Comparison of ENCODE assay signal across 20 cellular contexts in the genomic region with DNA sequence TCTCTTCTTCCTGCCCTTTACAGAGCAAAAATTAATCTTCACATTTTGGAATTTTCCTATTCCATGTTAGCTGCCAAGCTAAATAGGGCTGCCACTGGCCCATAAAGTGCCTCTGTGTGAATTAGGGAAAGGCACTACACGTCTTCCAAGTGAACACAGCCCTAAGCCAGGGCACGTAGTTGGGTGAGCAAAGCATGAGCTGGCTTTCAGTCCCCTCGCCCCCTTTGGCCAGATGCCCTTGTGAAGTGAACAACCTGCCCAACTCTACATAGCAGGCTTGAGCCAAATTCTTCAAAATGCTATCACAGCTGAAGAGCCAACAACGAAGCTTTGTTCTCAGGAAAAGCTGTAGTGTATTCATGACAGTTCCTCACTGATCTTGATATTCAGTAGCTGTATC.
DNase-seq lines count a peak whose midpoint lies in the region; ATAC-seq and TF ChIP-seq lines count a peak whose summit lies in the region.
"Had no signal": no experiment of that assay in that cellular context is flagged by ENCODE, and none has a peak within 500 bp of the region (broad histone marks: within the 10 kb centered on the region; RNA-seq: fewer than 3 reads in every experiment).

No MANE protein-coding gene starts in this region.

- TF ChIP-seq RAD21 in SK-N-SH (IDR thresholded peaks at IDR 0.05; ENCODE audit: low read length): no peak

- in situ Hi-C loops in ACHN (cut with HindIII; ENCODE audit: low pct_ligation_motif_present, low pct_unique_long_range_greater_than_20kb, low sequenced_read_pairs): no loop called here

- CTCF ChIA-PET in SK-N-SH (lab: Yijun Ruan, JAX): interaction anchor here (1.3 to 1.4 kb wide), 3 partner anchors 11 to 36 kb away, joined by 4 to 5 read pairs (median 4); no protein-coding TSS in a partner anchor

- H3K79me2 ChIP-seq in SK-N-SH (ENCODE audit: insufficient read depth): no peaks in the 10 kb centered on the region

- H3K9me3 ChIP-seq in SK-N-SH: no peaks in the 10 kb centered on the region
- no peaks in the 10 kb centered on the region for H3K9me3 ChIP-seq in neuronal stem cell (replicated peaks in 1 of 2; ENCODE audit: control insufficient read depth in 2 of 2, insufficient read depth in 1 of 2, low read depth in 1 of 2, low read length in 2 of 2)
- H3K9me3 ChIP-seq in colonic mucosa: no peaks in the 10 kb centered on the region
- H3K9me3 ChIP-seq in right lobe of liver: no peaks in the 10 kb centered on the region

- H3K36me3 ChIP-seq in SK-N-SH (replicated peaks in 1 of 2; ENCODE audit: control insufficient read depth in 1 of 2, insufficient read depth in 2 of 2, low read length in 1 of 2): no peaks in the 10 kb centered on the region
- H3K36me3 ChIP-seq in neuronal stem cell (replicated peaks in 1 of 2; ENCODE audit: control insufficient read depth in 2 of 2, insufficient read depth in 2 of 2, low read length in 2 of 2): no peaks in the 10 kb centered on the region
- H3K36me3 ChIP-seq in colonic mucosa: no peaks in the 10 kb centered on the region
- H3K36me3 ChIP-seq in right lobe of liver: no peaks in the 10 kb centered on the region
- H3K36me3 ChIP-seq: BLaER1 treated with 17β-estradiol and CSF1 and Interleukin-3, amounts not matched to agents 10 nM and 100 nM; neural progenitor cell; suprapubic skin had no signal

- TF ChIP-seq CTCF in SK-N-SH (IDR thresholded peaks at IDR 0.05) (no peak), foreskin fibroblast (IDR thresholded peaks at IDR 0.05; ENCODE audit: low read depth, low read length) (no peak), colonic mucosa (IDR thresholded peaks at IDR 0.05) (no peak), right lobe of liver (IDR thresholded peaks at IDR 0.05) (no peak)

- no peak overlapping the region for H3K4me2 ChIP-seq in SK-N-SH
- H3K4me2 ChIP-seq in neuronal stem cell (ENCODE audit: insufficient read depth, low read length, poor library complexity, severe bottlenecking): no peak overlapping the region
- H3K4me2 ChIP-seq: BLaER1 treated with 17β-estradiol and CSF1 and Interleukin-3, amounts not matched to agents 10 nM and 100 nM; neural progenitor cell had no signal

- TF ChIP-seq POLR2A in right lobe of liver (IDR thresholded peaks at IDR 0.05): no peak

- no peaks in the 10 kb centered on the region; a peak in 1 of 4 replicates for H3K4me1 ChIP-seq in SK-N-SH (ENCODE audit: control insufficient read depth in 1 of 2, insufficient read depth in 2 of 2, low read depth in 1 of 2, low read length in 1 of 2)
- H3K4me1 ChIP-seq in neuronal stem cell (ENCODE audit: control insufficient read depth in 2 of 2, insufficient read depth in 1 of 2, low read depth in 1 of 2, low read length in 2 of 2): peaks cover 0 to 2% of the 10 kb centered on the region in 2 donors
- H3K4me1 ChIP-seq in colonic mucosa: no peaks in the 10 kb centered on the region
- no peaks in the 10 kb centered on the region for H3K4me1 ChIP-seq in right lobe of liver
- H3K4me1 ChIP-seq: BLaER1 treated with 17β-estradiol and CSF1 and Interleukin-3, amounts not matched to agents 10 nM and 100 nM; neural progenitor cell; suprapubic skin had no signal

- no peak overlapping the region for H2BK5ac ChIP-seq in neuronal stem cell (ENCODE audit: low read length)

- no peak for TF ChIP-seq EP300 in SK-N-SH (IDR thresholded peaks at IDR 0.05; ENCODE audit: borderline replicate concordance in 1 of 2, low read depth in 1 of 2, low read length in 1 of 2)

- 22% methylated on average over 4 of the region's 4 CpGs for WGBS in SK-N-SH (ENCODE audit: low lambda C conversion rate)
- WGBS in neuronal stem cell (ENCODE audit: extremely low coverage in 2 of 2, insufficient read length in 2 of 2, insufficient replicate concordance in 1 of 2), 2 donors: no CpG with 5 or more reads among the region's 4 CpGs
- WGBS in right lobe of liver (ENCODE audit: insufficient coverage, low coverage, low lambda C conversion rate, missing lambda C conversion rate): 52% methylated on average over 4 of the region's 4 CpGs

- no peak overlapping the region for H2AFZ ChIP-seq in SK-N-SH (ENCODE audit: low read depth)
- no peak overlapping the region for H2AFZ ChIP-seq in neuronal stem cell (ENCODE audit: low read length)
- H2AFZ ChIP-seq: neural progenitor cell had no signal

- H3K79me1 ChIP-seq in neuronal stem cell (ENCODE audit: low read depth, low read length): no peaks in the 10 kb centered on the region

- no peak overlapping the region for H3K27ac ChIP-seq in SK-N-SH (ENCODE audit: low read depth in 2 of 2, low read length in 1 of 2)
- no peak overlapping the region for H3K27ac ChIP-seq in neuronal stem cell (replicated peaks; ENCODE audit: low read length)
- no peak overlapping the region for H3K27ac ChIP-seq in colonic mucosa
- no peak overlapping the region for H3K27ac ChIP-seq in right lobe of liver
- H3K27ac ChIP-seq: 22Rv1; BLaER1 treated with 17β-estradiol and CSF1 and Interleukin-3, amounts not matched to agents 10 nM and 100 nM; neural progenitor cell; suprapubic skin had no signal

- no peak overlapping the region for H3K9ac ChIP-seq in SK-N-SH
- H3K9ac ChIP-seq in neuronal stem cell (ENCODE audit: low read depth, low read length, poor library complexity): no peak overlapping the region
- no peak overlapping the region for H3K9ac ChIP-seq in colonic mucosa (ENCODE audit: low read depth in 2 of 2, low read length in 2 of 2)
- H3K9ac ChIP-seq: BLaER1 treated with 17β-estradiol and CSF1 and Interleukin-3, amounts not matched to agents 10 nM and 100 nM; neural progenitor cell had no signal

- no peaks in the 10 kb centered on the region for H4K20me1 ChIP-seq in SK-N-SH (ENCODE audit: insufficient read depth)
- H4K20me1 ChIP-seq: BLaER1 treated with 17β-estradiol and CSF1 and Interleukin-3, amounts not matched to agents 10 nM and 100 nM had no signal

- H3K14ac ChIP-seq in neuronal stem cell (ENCODE audit: low read length): no peak overlapping the region

- intact Hi-C loops in colonic mucosa (cut with DNase I): no loop called here
- intact Hi-C loops in right lobe of liver (cut with DNase I): no loop called here

- H2AK5ac ChIP-seq in neuronal stem cell (ENCODE audit: low read depth, low read length): no peak overlapping the region

- H3K9me2 ChIP-seq in SK-N-SH: no peaks in the 10 kb centered on the region

- no peak overlapping the region for H3K4me3 ChIP-seq in SK-N-SH (ENCODE audit: low read depth in 2 of 2, low read length in 1 of 2)
- H3K4me3 ChIP-seq in foreskin fibroblast (ENCODE audit: low read depth in 1 of 2, low read length in 2 of 2): no peak overlapping the region
- no peak overlapping the region for H3K4me3 ChIP-seq in neuronal stem cell (ENCODE audit: low read length in 2 of 2)
- H3K4me3 ChIP-seq in colonic mucosa: no peak overlapping the region
- H3K4me3 ChIP-seq in right lobe of liver: no peak overlapping the region
- H3K4me3 ChIP-seq: BLaER1 treated with 17β-estradiol and CSF1 and Interleukin-3, amounts not matched to agents 10 nM and 100 nM; neural progenitor cell; suprapubic skin had no signal

- H3K23ac ChIP-seq in neuronal stem cell (ENCODE audit: low read depth, low read length, poor library complexity): no peak overlapping the region

- H2BK12ac ChIP-seq in neuronal stem cell (ENCODE audit: low read length): no peak overlapping the region

- H2BK15ac ChIP-seq in neuronal stem cell (ENCODE audit: low read length): no peak overlapping the region

- H3K27me3 ChIP-seq in SK-N-SH (ENCODE audit: insufficient read depth): no peaks in the 10 kb centered on the region
- no peaks in the 10 kb centered on the region for H3K27me3 ChIP-seq in neuronal stem cell (ENCODE audit: control insufficient read depth in 3 of 3, insufficient read depth in 3 of 3, low read depth in 1 of 3, low read length in 3 of 3)
- H3K27me3 ChIP-seq in colonic mucosa: no peaks in the 10 kb centered on the region
- no peaks in the 10 kb centered on the region for H3K27me3 ChIP-seq in right lobe of liver
- H3K27me3 ChIP-seq: BLaER1 treated with 17β-estradiol and CSF1 and Interleukin-3, amounts not matched to agents 10 nM and 100 nM; neural progenitor cell; suprapubic skin had no signal

- no peak overlapping the region for H3K4ac ChIP-seq in neuronal stem cell (ENCODE audit: low read length)

- H4K8ac ChIP-seq in neuronal stem cell (ENCODE audit: low read depth, low read length): no peak overlapping the region

- ATAC-seq in SK-N-SH treated with all-trans-retinoic acid at 6 μM for 48 hours: no peak
- ATAC-seq in right lobe of liver: no peak

- H2BK120ac ChIP-seq in neuronal stem cell (ENCODE audit: low read depth, low read length): no peak overlapping the region

- no peaks in the 10 kb centered on the region for H3F3A ChIP-seq in SK-N-SH (replicated peaks; ENCODE audit: insufficient read depth)

- no peak for DNase-seq in SK-N-SH
- peak; percentile 54 to 60 for DNase-seq in foreskin fibroblast
- no peak for DNase-seq in neuronal stem cell (ENCODE audit: low spot score)
- no peak for DNase-seq in ACHN
- DNase-seq in colonic mucosa: no peak
- no peak for DNase-seq in AG08396 (ENCODE audit: low spot score)
- no peak for DNase-seq in right lobe of liver
- DNase-seq: activated CD4-positive, CD25-positive, alpha-beta regulatory T cell treated with anti-CD3 and anti-CD28 coated beads, Interleukin-2, amount 50 U/mL, for 72 hours; activated effector memory CD4-positive, alpha-beta T cell treated with Interleukin-2 at 50 U/mL for 16 hours; H7; MV-4-11; NCI-H526; OCI-M1; stimulated activated CD4-positive, alpha-beta T cell treated with anti-CD3 and anti-CD28 coated beads, Interleukin-2, amount 100 ng/mL, for 48 hours; T-helper 9 cell had no signal

- peak overlapping the region; percentile 9 for H3K18ac ChIP-seq in neuronal stem cell (ENCODE audit: low read length)

- POLR2A ChIA-PET in SK-N-SH (lab: Yijun Ruan, JAX): no interaction called here

- H4K91ac ChIP-seq in neuronal stem cell (ENCODE audit: low read depth, low read length, poor library complexity): no peak overlapping the region

TF ChIP-seq in SK-N-SH treated with all-trans-retinoic acid at 6 μM for 48 hours, 23 proteins besides CTCF, POLR2A, EP300 and RAD21:
- 0 out of 2 replicates have a peak, but pooled peaks have one; percentile 22 for TF ChIP-seq ZFP3 (CRISPR knock-in tag; IDR thresholded peaks at IDR 0.05)
- no peak for TF ChIP-seq ZFP30 (CRISPR knock-in tag; IDR thresholded peaks at IDR 0.05)

TF ChIP-seq in SK-N-SH, 30 proteins besides CTCF, POLR2A, EP300 and RAD21 (continues in another document):
- TF ChIP-seq YY1 (IDR thresholded peaks at IDR 0.05; ENCODE audit: low read depth) (no peak), MEF2A (IDR thresholded peaks at IDR 0.05; ENCODE audit: borderline replicate concordance, low read depth) (no peak), SMC3 (IDR thresholded peaks at IDR 0.05; ENCODE audit: low read depth, low read length) (no peak), GATA2 (CRISPR knock-in tag; IDR thresholded peaks at IDR 0.05) (no peak)
- TF ChIP-seq, protein P1, sequence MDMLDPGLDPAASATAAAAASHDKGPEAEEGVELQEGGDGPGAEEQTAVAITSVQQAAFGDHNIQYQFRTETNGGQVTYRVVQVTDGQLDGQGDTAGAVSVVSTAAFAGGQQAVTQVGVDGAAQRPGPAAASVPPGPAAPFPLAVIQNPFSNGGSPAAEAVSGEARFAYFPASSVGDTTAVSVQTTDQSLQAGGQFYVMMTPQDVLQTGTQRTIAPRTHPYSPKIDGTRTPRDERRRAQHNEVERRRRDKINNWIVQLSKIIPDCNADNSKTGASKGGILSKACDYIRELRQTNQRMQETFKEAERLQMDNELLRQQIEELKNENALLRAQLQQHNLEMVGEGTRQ (IDR thresholded peaks at IDR 0.05; ENCODE audit: borderline replicate concordance, low read depth, low read length): no peak

Comparison
In these comparisons a context has a peak if more than half of its experiments do, and no peak if none do; other contexts are left out.
1. DNase-seq: peak in foreskin fibroblast (2 of 2); none in SK-N-SH (single experiment), neuronal stem cell (single experiment), ACHN (single experiment), colonic mucosa (single experiment), AG08396 (single experiment) and right lobe of liver (0 of 3).